ENCODE assay signal across 14 cellular contexts in the genomic region with DNA sequence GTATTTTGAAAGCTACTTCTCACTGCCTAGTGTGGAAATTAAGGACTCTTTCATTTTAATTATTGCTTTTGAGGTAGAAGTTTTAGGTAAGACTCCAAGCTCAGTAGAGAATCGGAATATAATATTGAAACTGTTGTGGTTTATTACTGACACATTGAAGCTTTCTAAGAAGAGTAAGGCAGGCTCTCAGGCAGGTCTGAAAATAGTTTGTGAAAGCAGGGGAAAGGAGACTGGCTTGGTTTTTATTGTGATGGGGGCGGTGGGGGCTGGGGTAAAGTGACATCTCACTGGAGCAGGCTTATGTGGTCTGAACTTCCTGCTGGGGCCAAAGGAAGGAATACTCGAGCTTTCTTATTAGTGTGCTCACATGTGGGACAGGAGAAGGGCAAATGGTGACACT.
DNase-seq lines count a peak whose midpoint lies in the region; ATAC-seq and TF ChIP-seq lines count a peak whose summit lies in the region.
"Had no signal": no experiment of that assay in that cellular context is flagged by ENCODE, and none has a peak within 500 bp of the region (broad histone marks: within the 10 kb centered on the region; RNA-seq: fewer than 3 reads in every experiment).

No MANE protein-coding gene starts in this region.

- H3K27ac ChIP-seq in BLaER1: no peak overlapping the region
- H3K27ac ChIP-seq in psoas muscle: no peak overlapping the region
- H3K27ac ChIP-seq in endodermal cell (ENCODE audit: low read depth, low read length): no peak overlapping the region
- H3K27ac ChIP-seq: heart right ventricle had no signal

- H3K9me3 Mint-ChIP-seq in endodermal cell: no peaks in the 10 kb centered on the region

- intact Hi-C loops in psoas muscle (cut with DNase I): no loop called here

- H3K4me1 ChIP-seq in BLaER1 (peaks cover 17% of the 10 kb centered on the region), psoas muscle (no peaks in the 10 kb centered on the region), endodermal cell (ENCODE audit: control insufficient read depth, insufficient read depth, low read length) (no peaks in the 10 kb centered on the region)
- H3K4me1 ChIP-seq: heart right ventricle had no signal

- ATAC-seq in HG02852 (IDR thresholded peaks at IDR 0.05; ENCODE audit: unreplicated experiment) (peak; percentile 95), HG03571 (IDR thresholded peaks at IDR 0.05; ENCODE audit: unreplicated experiment) (peak; percentile 68), psoas muscle (no peak)
- ATAC-seq: heart right ventricle had no signal

- TF ChIP-seq CTCF in psoas muscle (IDR thresholded peaks at IDR 0.05) (no peak), endodermal cell (conservative IDR thresholded peaks at IDR 0.05) (no peak)

- no peak overlapping the region for H3K9ac ChIP-seq in BLaER1
- H3K9ac ChIP-seq in endodermal cell (ENCODE audit: extremely low read depth, low read length, poor library complexity, severe bottlenecking): no peak overlapping the region

- H3K27ac Mint-ChIP-seq in endodermal cell: no peak overlapping the region

- no peaks in the 10 kb centered on the region for H3K27me3 Mint-ChIP-seq in endodermal cell (ENCODE audit: insufficient read depth)

- 64 to 78% (median 72%) methylated on average over 3 of the region's 3 CpGs for WGBS in psoas muscle, 3 donors
- 69 to 70% methylated on average over 2 to 3 of the region's 3 CpGs for WGBS in endodermal cell (ENCODE audit: insufficient coverage in 1 of 2, insufficient read length in 1 of 2), 2 experiments

- H3K4me1 Mint-ChIP-seq in endodermal cell: peaks cover 9% of the 10 kb centered on the region

- peak overlapping the region; percentile 67 for H3K4me2 ChIP-seq in BLaER1

- no peaks in the 10 kb centered on the region for H3K36me3 ChIP-seq in BLaER1
- H3K36me3 ChIP-seq in psoas muscle (ENCODE audit: insufficient read depth in 1 of 2, low read depth in 1 of 2): no peaks in the 10 kb centered on the region
- no peaks in the 10 kb centered on the region for H3K36me3 ChIP-seq in endodermal cell (ENCODE audit: control insufficient read depth, insufficient read depth, low read length)
- H3K36me3 ChIP-seq: heart right ventricle had no signal

- H4K20me1 ChIP-seq in BLaER1: no peaks in the 10 kb centered on the region

- H3K36me3 Mint-ChIP-seq in endodermal cell (ENCODE audit: low read depth): no peaks in the 10 kb centered on the region

- DNase-seq in GM19240 (ENCODE audit: insufficient read length, low spot score) (peak; percentile 10), psoas muscle (no peak), endodermal cell (no peak), NCI-H526 treated with DMSO at 0.1 percent for 48 hours (lab: John Stamatoyannopoulos, UW) (no peak), SIG-M5 (lab: John Stamatoyannopoulos, UW) (no peak)
- DNase-seq: activated naive CD4-positive, alpha-beta T cell treated with Interleukin-2 at 50 U/mL for 16 hours; dermis blood vessel endothelial cell; heart right ventricle; midbrain; NCI-H524 treated with DMSO at 0.1 percent for 48 hours; small intestine had no signal

- H3K9me3 ChIP-seq in BLaER1: no peaks in the 10 kb centered on the region
- H3K9me3 ChIP-seq in psoas muscle: no peaks in the 10 kb centered on the region
- H3K9me3 ChIP-seq in endodermal cell (ENCODE audit: control insufficient read depth, low read length): no peaks in the 10 kb centered on the region
- H3K9me3 ChIP-seq: heart right ventricle had no signal

- H3K27me3 ChIP-seq in BLaER1 (no peaks in the 10 kb centered on the region), psoas muscle (ENCODE audit: insufficient read depth in 3 of 3, low read length in 2 of 3) (no peaks in the 10 kb centered on the region), endodermal cell (ENCODE audit: control insufficient read depth, insufficient read depth, low read length, poor library complexity, severe bottlenecking) (no peaks in the 10 kb centered on the region)
- H3K27me3 ChIP-seq: heart right ventricle had no signal

- H3K4me3 ChIP-seq in BLaER1: no peak overlapping the region
- H3K4me3 ChIP-seq in psoas muscle: no peak overlapping the region
- no peak overlapping the region for H3K4me3 ChIP-seq in endodermal cell (ENCODE audit: low read length)
- H3K4me3 ChIP-seq: heart right ventricle had no signal

- no peak overlapping the region for H3K4me3 Mint-ChIP-seq in endodermal cell

Comparison
In these comparisons a context has a peak if more than half of its experiments do, and no peak if none do; other contexts are left out.
1. ATAC-seq: peak in HG02852 (single experiment) and HG03571 (single experiment); none in psoas muscle (0 of 4).